ENCODE assay signal across 1 cellular context in genomic region chr9:133558191-133559126, GRCh38.
TF ChIP-seq lines count a peak whose summit lies in the region.

No MANE protein-coding gene starts in this region.

TF ChIP-seq in HepG2, 621 proteins besides CTCF, POLR2A, EP300 and RAD21 (continued from another document):
- TF ChIP-seq CHCHD3 (CRISPR knock-in tag; IDR thresholded peaks at IDR 0.05) (no peak), ZNF253 (CRISPR knock-in tag; IDR thresholded peaks at IDR 0.05; ENCODE audit: borderline replicate concordance) (no peak), FOXP4 (CRISPR knock-in tag; IDR thresholded peaks at IDR 0.05) (0 out of 2 replicates have a peak, but pooled peaks have one; percentile 18), ZNF292 (CRISPR knock-in tag; IDR thresholded peaks at IDR 0.05; ENCODE audit: borderline replicate concordance, low read depth) (no peak), IKZF5 (CRISPR knock-in tag; IDR thresholded peaks at IDR 0.05) (no peak), ZNF101 (CRISPR knock-in tag; IDR thresholded peaks at IDR 0.05; ENCODE audit: borderline replicate concordance, low read depth) (no peak), ZNF562 (CRISPR knock-in tag; IDR thresholded peaks at IDR 0.05; ENCODE audit: borderline replicate concordance) (no peak), ZNF451 (CRISPR knock-in tag; IDR thresholded peaks at IDR 0.05) (no peak), NPAS2 (CRISPR knock-in tag; IDR thresholded peaks at IDR 0.05; ENCODE audit: borderline replicate concordance) (no peak), ZBTB7A (CRISPR knock-in tag; IDR thresholded peaks at IDR 0.05) (no peak), TCF7 (IDR thresholded peaks at IDR 0.05; ENCODE audit: low read depth) (peak; percentile 73; the same call in 1 of the 2 replicates), HNF1A (IDR thresholded peaks at IDR 0.05; ENCODE audit: low read depth) (no peak), HNF1A (CRISPR knock-in tag; IDR thresholded peaks at IDR 0.05; ENCODE audit: borderline replicate concordance) (no peak), ZNF891 (CRISPR knock-in tag; IDR thresholded peaks at IDR 0.05) (no peak), NR2F1 (CRISPR knock-in tag; IDR thresholded peaks at IDR 0.05) (no peak), ZNF143 (CRISPR knock-in tag; IDR thresholded peaks at IDR 0.05) (no peak), SOX5 (CRISPR knock-in tag; IDR thresholded peaks at IDR 0.05; ENCODE audit: borderline replicate concordance) (peak; percentile 39; the same call in 1 of the 2 replicates), LBX2 (CRISPR knock-in tag; IDR thresholded peaks at IDR 0.05; ENCODE audit: borderline replicate concordance) (no peak), ELF4 (CRISPR knock-in tag; IDR thresholded peaks at IDR 0.05; ENCODE audit: borderline replicate concordance) (no peak), GFI1 (CRISPR knock-in tag; IDR thresholded peaks at IDR 0.05; ENCODE audit: borderline replicate concordance) (no peak), ZNF350 (CRISPR knock-in tag; IDR thresholded peaks at IDR 0.05; ENCODE audit: borderline replicate concordance, low read depth) (no peak), JUNB (CRISPR knock-in tag; IDR thresholded peaks at IDR 0.05; ENCODE audit: borderline replicate concordance) (no peak)
- TF ChIP-seq, protein P1, sequence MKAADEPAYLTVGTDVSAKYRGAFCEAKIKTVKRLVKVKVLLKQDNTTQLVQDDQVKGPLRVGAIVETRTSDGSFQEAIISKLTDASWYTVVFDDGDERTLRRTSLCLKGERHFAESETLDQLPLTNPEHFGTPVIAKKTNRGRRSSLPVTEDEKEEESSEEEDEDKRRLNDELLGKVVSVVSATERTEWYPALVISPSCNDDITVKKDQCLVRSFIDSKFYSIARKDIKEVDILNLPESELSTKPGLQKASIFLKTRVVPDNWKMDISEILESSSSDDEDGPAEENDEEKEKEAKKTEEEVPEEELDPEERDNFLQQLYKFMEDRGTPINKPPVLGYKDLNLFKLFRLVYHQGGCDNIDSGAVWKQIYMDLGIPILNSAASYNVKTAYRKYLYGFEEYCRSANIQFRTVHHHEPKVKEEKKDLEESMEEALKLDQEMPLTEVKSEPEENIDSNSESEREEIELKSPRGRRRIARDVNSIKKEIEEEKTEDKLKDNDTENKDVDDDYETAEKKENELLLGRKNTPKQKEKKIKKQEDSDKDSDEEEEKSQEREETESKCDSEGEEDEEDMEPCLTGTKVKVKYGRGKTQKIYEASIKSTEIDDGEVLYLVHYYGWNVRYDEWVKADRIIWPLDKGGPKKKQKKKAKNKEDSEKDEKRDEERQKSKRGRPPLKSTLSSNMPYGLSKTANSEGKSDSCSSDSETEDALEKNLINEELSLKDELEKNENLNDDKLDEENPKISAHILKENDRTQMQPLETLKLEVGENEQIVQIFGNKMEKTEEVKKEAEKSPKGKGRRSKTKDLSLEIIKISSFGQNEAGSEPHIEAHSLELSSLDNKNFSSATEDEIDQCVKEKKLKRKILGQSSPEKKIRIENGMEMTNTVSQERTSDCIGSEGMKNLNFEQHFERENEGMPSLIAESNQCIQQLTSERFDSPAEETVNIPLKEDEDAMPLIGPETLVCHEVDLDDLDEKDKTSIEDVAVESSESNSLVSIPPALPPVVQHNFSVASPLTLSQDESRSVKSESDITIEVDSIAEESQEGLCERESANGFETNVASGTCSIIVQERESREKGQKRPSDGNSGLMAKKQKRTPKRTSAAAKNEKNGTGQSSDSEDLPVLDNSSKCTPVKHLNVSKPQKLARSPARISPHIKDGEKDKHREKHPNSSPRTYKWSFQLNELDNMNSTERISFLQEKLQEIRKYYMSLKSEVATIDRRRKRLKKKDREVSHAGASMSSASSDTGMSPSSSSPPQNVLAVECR (CRISPR knock-in tag; IDR thresholded peaks at IDR 0.05; ENCODE audit: borderline replicate concordance) = no peak
